ENCODE assay signal across 1 cellular context in the genomic region with DNA sequence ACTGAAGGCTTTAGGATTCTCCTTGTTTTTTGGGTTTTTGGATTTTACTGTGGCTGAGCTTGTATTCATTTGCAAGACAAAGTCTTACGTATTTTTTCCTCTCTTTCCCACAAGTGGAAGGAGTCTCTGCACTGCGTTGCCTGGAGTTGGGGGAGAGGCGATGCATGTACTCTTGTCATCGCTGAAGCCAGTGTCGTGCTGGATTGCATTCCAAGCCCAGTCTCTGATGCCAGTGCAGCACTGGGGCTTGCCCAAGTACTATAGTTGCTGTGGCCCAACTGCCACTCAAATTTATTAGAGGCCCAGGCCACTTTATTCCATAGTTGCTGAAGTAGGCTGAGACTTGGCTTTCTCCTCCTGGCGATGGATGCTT.
TF ChIP-seq lines count a peak whose summit lies in the region.

No MANE protein-coding gene starts in this region.

TF ChIP-seq in GM23338, 12 proteins besides CTCF, POLR2A, EP300 and RAD21 (continued from another document):
- TF ChIP-seq, protein P1, sequence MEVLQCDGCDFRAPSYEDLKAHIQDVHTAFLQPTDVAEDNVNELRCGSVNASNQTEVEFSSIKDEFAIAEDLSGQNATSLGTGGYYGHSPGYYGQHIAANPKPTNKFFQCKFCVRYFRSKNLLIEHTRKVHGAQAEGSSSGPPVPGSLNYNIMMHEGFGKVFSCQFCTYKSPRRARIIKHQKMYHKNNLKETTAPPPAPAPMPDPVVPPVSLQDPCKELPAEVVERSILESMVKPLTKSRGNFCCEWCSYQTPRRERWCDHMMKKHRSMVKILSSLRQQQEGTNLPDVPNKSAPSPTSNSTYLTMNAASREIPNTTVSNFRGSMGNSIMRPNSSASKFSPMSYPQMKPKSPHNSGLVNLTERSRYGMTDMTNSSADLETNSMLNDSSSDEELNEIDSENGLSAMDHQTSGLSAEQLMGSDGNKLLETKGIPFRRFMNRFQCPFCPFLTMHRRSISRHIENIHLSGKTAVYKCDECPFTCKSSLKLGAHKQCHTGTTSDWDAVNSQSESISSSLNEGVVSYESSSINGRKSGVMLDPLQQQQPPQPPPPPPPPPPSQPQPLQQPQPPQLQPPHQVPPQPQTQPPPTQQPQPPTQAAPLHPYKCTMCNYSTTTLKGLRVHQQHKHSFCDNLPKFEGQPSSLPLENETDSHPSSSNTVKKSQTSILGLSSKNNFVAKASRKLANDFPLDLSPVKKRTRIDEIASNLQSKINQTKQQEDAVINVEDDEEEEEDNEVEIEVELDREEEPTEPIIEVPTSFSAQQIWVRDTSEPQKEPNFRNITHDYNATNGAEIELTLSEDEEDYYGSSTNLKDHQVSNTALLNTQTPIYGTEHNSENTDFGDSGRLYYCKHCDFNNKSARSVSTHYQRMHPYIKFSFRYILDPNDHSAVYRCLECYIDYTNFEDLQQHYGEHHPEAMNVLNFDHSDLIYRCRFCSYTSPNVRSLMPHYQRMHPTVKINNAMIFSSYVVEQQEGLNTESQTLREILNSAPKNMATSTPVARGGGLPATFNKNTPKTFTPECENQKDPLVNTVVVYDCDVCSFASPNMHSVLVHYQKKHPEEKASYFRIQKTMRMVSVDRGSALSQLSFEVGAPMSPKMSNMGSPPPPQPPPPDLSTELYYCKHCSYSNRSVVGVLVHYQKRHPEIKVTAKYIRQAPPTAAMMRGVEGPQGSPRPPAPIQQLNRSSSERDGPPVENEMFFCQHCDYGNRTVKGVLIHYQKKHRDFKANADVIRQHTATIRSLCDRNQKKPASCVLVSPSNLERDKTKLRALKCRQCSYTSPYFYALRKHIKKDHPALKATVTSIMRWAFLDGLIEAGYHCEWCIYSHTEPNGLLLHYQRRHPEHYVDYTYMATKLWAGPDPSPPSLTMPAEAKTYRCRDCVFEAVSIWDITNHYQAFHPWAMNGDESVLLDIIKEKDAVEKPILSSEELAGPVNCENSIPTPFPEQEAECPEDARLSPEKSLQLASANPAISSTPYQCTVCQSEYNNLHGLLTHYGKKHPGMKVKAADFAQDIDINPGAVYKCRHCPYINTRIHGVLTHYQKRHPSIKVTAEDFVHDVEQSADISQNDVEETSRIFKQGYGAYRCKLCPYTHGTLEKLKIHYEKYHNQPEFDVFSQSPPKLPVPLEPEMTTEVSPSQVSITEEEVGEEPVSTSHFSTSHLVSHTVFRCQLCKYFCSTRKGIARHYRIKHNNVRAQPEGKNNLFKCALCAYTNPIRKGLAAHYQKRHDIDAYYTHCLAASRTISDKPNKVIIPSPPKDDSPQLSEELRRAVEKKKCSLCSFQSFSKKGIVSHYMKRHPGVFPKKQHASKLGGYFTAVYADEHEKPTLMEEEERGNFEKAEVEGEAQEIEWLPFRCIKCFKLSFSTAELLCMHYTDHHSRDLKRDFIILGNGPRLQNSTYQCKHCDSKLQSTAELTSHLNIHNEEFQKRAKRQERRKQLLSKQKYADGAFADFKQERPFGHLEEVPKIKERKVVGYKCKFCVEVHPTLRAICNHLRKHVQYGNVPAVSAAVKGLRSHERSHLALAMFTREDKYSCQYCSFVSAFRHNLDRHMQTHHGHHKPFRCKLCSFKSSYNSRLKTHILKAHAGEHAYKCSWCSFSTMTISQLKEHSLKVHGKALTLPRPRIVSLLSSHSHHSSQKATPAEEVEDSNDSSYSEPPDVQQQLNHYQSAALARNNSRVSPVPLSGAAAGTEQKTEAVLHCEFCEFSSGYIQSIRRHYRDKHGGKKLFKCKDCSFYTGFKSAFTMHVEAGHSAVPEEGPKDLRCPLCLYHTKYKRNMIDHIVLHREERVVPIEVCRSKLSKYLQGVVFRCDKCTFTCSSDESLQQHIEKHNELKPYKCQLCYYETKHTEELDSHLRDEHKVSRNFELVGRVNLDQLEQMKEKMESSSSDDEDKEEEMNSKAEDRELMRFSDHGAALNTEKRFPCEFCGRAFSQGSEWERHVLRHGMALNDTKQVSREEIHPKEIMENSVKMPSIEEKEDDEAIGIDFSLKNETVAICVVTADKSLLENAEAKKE (CRISPR knock-in tag; IDR thresholded peaks at IDR 0.05), result no peak
- TF ChIP-seq, protein P2, sequence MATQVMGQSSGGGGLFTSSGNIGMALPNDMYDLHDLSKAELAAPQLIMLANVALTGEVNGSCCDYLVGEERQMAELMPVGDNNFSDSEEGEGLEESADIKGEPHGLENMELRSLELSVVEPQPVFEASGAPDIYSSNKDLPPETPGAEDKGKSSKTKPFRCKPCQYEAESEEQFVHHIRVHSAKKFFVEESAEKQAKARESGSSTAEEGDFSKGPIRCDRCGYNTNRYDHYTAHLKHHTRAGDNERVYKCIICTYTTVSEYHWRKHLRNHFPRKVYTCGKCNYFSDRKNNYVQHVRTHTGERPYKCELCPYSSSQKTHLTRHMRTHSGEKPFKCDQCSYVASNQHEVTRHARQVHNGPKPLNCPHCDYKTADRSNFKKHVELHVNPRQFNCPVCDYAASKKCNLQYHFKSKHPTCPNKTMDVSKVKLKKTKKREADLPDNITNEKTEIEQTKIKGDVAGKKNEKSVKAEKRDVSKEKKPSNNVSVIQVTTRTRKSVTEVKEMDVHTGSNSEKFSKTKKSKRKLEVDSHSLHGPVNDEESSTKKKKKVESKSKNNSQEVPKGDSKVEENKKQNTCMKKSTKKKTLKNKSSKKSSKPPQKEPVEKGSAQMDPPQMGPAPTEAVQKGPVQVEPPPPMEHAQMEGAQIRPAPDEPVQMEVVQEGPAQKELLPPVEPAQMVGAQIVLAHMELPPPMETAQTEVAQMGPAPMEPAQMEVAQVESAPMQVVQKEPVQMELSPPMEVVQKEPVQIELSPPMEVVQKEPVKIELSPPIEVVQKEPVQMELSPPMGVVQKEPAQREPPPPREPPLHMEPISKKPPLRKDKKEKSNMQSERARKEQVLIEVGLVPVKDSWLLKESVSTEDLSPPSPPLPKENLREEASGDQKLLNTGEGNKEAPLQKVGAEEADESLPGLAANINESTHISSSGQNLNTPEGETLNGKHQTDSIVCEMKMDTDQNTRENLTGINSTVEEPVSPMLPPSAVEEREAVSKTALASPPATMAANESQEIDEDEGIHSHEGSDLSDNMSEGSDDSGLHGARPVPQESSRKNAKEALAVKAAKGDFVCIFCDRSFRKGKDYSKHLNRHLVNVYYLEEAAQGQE (IDR thresholded peaks at IDR 0.05; ENCODE audit: unreplicated experiment), result no peak
- TF ChIP-seq POLR2AphosphoS5 (IDR thresholded peaks at IDR 0.05; ENCODE audit: low read depth), result no peak
- TF ChIP-seq STAT1 (IDR thresholded peaks at IDR 0.05; ENCODE audit: unreplicated experiment), result no peak
- no peak for TF ChIP-seq NANOG (IDR thresholded peaks at IDR 0.05; ENCODE audit: borderline replicate concordance)
